ENCODE assay signal across 9 cellular contexts in genomic region chr15:76285241-76285825, GRCh38. TPM values are rescaled to one million over a fixed set of nuclear protein-coding genes. Genes with fewer than 3 reads are reported as not detected.
DNase-seq lines count a peak whose midpoint lies in the region; TF ChIP-seq lines count a peak whose summit lies in the region.
"Had no signal": no experiment of that assay in that cellular context is flagged by ENCODE, and none has a peak within 500 bp of the region (broad histone marks: within the 10 kb centered on the region; RNA-seq: fewer than 3 reads in every experiment).

No MANE protein-coding gene starts in this region.

- no peak overlapping the region for H2AFZ ChIP-seq in OCI-LY3 (ENCODE audit: low read depth, low read length)

- no peak for TF ChIP-seq POLR2A in esophagus muscularis mucosa (IDR thresholded peaks at IDR 0.05; ENCODE audit: low read depth)

- DNase-seq in A172 (ENCODE audit: low spot score) (peak; percentile 28), GM03348 (ENCODE audit: low spot score) (peak; percentile 26), esophagus muscularis mucosa (ENCODE audit: extremely low spot score) (no peak), NCI-H187 (lab: John Stamatoyannopoulos, UW) (no peak), GM19238 (ENCODE audit: insufficient read length, low spot score) (no peak), posterior vena cava (ENCODE audit: low spot score) (no peak)
- DNase-seq in activated T-cell treated with anti-CD3 and anti-CD28 coated beads, Interleukin-2, amount 50 U/mL, for 24 hours: no peak

- H4K20me1 ChIP-seq in OCI-LY3 (ENCODE audit: insufficient read depth, low read length): no peaks in the 10 kb centered on the region

- no peak overlapping the region for H3K4me3 Mint-ChIP-seq in activated T-cell treated with anti-CD3 and anti-CD28 coated beads, Interleukin-2, amount 50 U/mL, for 24 hours

- no peaks in the 10 kb centered on the region for H3K9me3 Mint-ChIP-seq in activated T-cell treated with anti-CD3 and anti-CD28 coated beads, Interleukin-2, amount 50 U/mL, for 24 hours

- H3K79me2 ChIP-seq in OCI-LY3 (ENCODE audit: low read length): peaks cover under 1% of the 10 kb centered on the region; the same call in 1 of the 2 replicates

- H3K4me3 ChIP-seq in OCI-LY3 (ENCODE audit: low read length): no peak overlapping the region
- H3K4me3 ChIP-seq in esophagus muscularis mucosa: no peak overlapping the region
- H3K4me3 ChIP-seq: gastroesophageal sphincter had no signal

- no peak overlapping the region for H3K4me2 ChIP-seq in OCI-LY3 (ENCODE audit: low read length)

- intact Hi-C loops in esophagus muscularis mucosa (cut with DNase I): no loop called here
- intact Hi-C loops in posterior vena cava (cut with DNase I): no loop called here

- no peaks in the 10 kb centered on the region for H3K27me3 Mint-ChIP-seq in activated T-cell treated with anti-CD3 and anti-CD28 coated beads, Interleukin-2, amount 50 U/mL, for 24 hours

- H3K36me3 Mint-ChIP-seq in activated T-cell treated with anti-CD3 and anti-CD28 coated beads, Interleukin-2, amount 50 U/mL, for 24 hours (ENCODE audit: low read depth): peaks cover 81% of the 10 kb centered on the region

- TF ChIP-seq CTCF in OCI-LY3 (IDR thresholded peaks at IDR 0.05; ENCODE audit: low read depth, low read length) (peak; percentile 49), esophagus muscularis mucosa (IDR thresholded peaks at IDR 0.05) (peak in 2 of 3 experiments; percentile 22 to 41)

- H3K9me3 ChIP-seq in OCI-LY3 (ENCODE audit: insufficient read depth, low read length) (no peaks in the 10 kb centered on the region), esophagus muscularis mucosa (no peaks in the 10 kb centered on the region)
- H3K9me3 ChIP-seq: gastroesophageal sphincter had no signal

- no peak for TF ChIP-seq EP300 in esophagus muscularis mucosa (IDR thresholded peaks at IDR 0.05)

- H3K4me1 ChIP-seq in OCI-LY3 (ENCODE audit: low read length) (peaks cover 5% of the 10 kb centered on the region; the same call in 1 of the 2 replicates), esophagus muscularis mucosa (no peaks in the 10 kb centered on the region)

- H3K27me3 ChIP-seq in OCI-LY3 (ENCODE audit: low read depth, low read length) (no peaks in the 10 kb centered on the region), esophagus muscularis mucosa (no peaks in the 10 kb centered on the region)
- H3K27me3 ChIP-seq: gastroesophageal sphincter had no signal

- H3K27ac Mint-ChIP-seq in activated T-cell treated with anti-CD3 and anti-CD28 coated beads, Interleukin-2, amount 50 U/mL, for 24 hours: no peak overlapping the region

- H3K36me3 ChIP-seq in OCI-LY3 (replicated peaks; ENCODE audit: low read depth, low read length): peaks cover 61% of the 10 kb centered on the region
- peaks cover 30 to 90% (median 68%) of the 10 kb centered on the region in 4 donors for H3K36me3 ChIP-seq in esophagus muscularis mucosa

- WGBS in esophagus muscularis mucosa: 96% methylated on average over 1 of the region's 1 CpG

- H3K27ac ChIP-seq in OCI-LY3 (ENCODE audit: low read length) (no peak overlapping the region), esophagus muscularis mucosa (replicated peaks in 1 of 4) (no peak overlapping the region)
- H3K27ac ChIP-seq: gastroesophageal sphincter had no signal

- no peak overlapping the region for H3K9ac ChIP-seq in OCI-LY3 (ENCODE audit: low read length)

- H3K4me1 Mint-ChIP-seq in activated T-cell treated with anti-CD3 and anti-CD28 coated beads, Interleukin-2, amount 50 U/mL, for 24 hours (ENCODE audit: low read depth): peaks cover 34% of the 10 kb centered on the region

RNA-seq across cellular contexts. Expression of gene ETFA, which starts 25.9 kb away (rescaled TPM):
- 163 and 223 TPM in 2 replicates for total RNA-seq in A172 (2014; rRNA removed; shearing (Covaris generic))
- total RNA-seq in esophagus muscularis mucosa: 100 to 1,000 TPM in 3 of 4 donors, 10 to 100 TPM in 1; 98.7 to 137 (median 130) TPM
- total RNA-seq in posterior vena cava: 10 to 100 TPM; 68.6 to 98.4 TPM

RNA-seq across cellular contexts. Expression of gene ISL2, which starts 51.2 kb away (rescaled TPM):
- total RNA-seq in A172 (2014; rRNA removed; shearing (Covaris generic)): 1.7 and 2.9 TPM in 2 replicates
- total RNA-seq in esophagus muscularis mucosa (1 to 10 TPM; 1.8 to 5.1 (median 4.2) TPM), posterior vena cava (not detected)

Comparison
In these comparisons a context has a peak if more than half of its experiments do, and no peak if none do; other contexts are left out.
1. DNase-seq: peak in A172 (single experiment) and GM03348 (single experiment); none in esophagus muscularis mucosa (single experiment), NCI-H187 (0 of 2), GM19238 (single experiment), posterior vena cava (single experiment) and activated T-cell treated with anti-CD3 and anti-CD28 coated beads, Interleukin-2, amount 50 U/mL, for 24 hours (single experiment).